In genomic region chr10:89337493-89337892, GRCh38 we compare ENCODE assay signal across 13 cellular contexts. TPM values are rescaled to one million over a fixed set of nuclear protein-coding genes. Genes with fewer than 3 reads are reported as not detected.
DNase-seq lines count a peak whose midpoint lies in the region; ATAC-seq and TF ChIP-seq lines count a peak whose summit lies in the region.
"Had no signal": no experiment of that assay in that cellular context is flagged by ENCODE, and none has a peak within 500 bp of the region (broad histone marks: within the 10 kb centered on the region; RNA-seq: fewer than 3 reads in every experiment).

No MANE protein-coding gene starts in this region.

- no peak overlapping the region for H4K8ac ChIP-seq in IMR-90 (ENCODE audit: low read depth in 2 of 2, low read length in 2 of 2)

- peak overlapping the region; percentile 15; the same call in 1 of the 2 replicates for H2AK5ac ChIP-seq in IMR-90 (ENCODE audit: low read depth, low read length)

- no peak overlapping the region for H3K27ac Mint-ChIP-seq in activated naive CD4-positive, alpha-beta T cell treated with anti-CD3 and anti-CD28 coated beads, Interleukin-2, amount 50 U/mL, for 72 hours

- no peak overlapping the region for H4K91ac ChIP-seq in IMR-90 (ENCODE audit: insufficient read depth, low read depth, low read length)

- peaks cover 6% of the 10 kb centered on the region for H3K36me3 ChIP-seq in IMR-90 (ENCODE audit: control insufficient read depth, insufficient read depth, low read length)
- no peaks in the 10 kb centered on the region for H3K36me3 ChIP-seq in body of pancreas (replicated peaks in 1 of 2; ENCODE audit: insufficient read depth in 1 of 2, low read depth in 2 of 2)

- no peak overlapping the region for H4K5ac ChIP-seq in IMR-90 (ENCODE audit: low read depth, low read length)

- dilution Hi-C loops in IMR-90 (cut with HindIII; ENCODE audit: low sequenced_read_pairs, unreplicated experiment): no loop called here

- no peak overlapping the region for H2AK9ac ChIP-seq in IMR-90 (replicated peaks; ENCODE audit: low read depth, low read length, poor library complexity)

- TF ChIP-seq CTCF in IMR-90 (conservative IDR thresholded peaks at IDR 0.05; ENCODE audit: low read depth, low read length): no peak
- no peak for TF ChIP-seq CTCF in body of pancreas (IDR thresholded peaks at IDR 0.05)

- POLR2A ChIA-PET in IMR-90 (lab: Charles Lee; ENCODE audit: unreplicated experiment): no interaction called here

- H3K9me3 Mint-ChIP-seq in activated naive CD4-positive, alpha-beta T cell treated with anti-CD3 and anti-CD28 coated beads, Interleukin-2, amount 50 U/mL, for 72 hours: no peaks in the 10 kb centered on the region

- no peak overlapping the region for H3K9ac ChIP-seq in IMR-90 (ENCODE audit: low read depth, low read length)

- H3K9me3 ChIP-seq in IMR-90 (ENCODE audit: control insufficient read depth, insufficient read depth, low read length) (no peaks in the 10 kb centered on the region), body of pancreas (no peaks in the 10 kb centered on the region)
- H3K9me3 ChIP-seq: gastroesophageal sphincter had no signal

- no peak overlapping the region for H3K56ac ChIP-seq in IMR-90 (ENCODE audit: extremely low read depth, insufficient read depth, low read length)

- no peaks in the 10 kb centered on the region for H3K27me3 ChIP-seq in IMR-90 (ENCODE audit: control insufficient read depth, insufficient read depth, low read length)
- H3K27me3 ChIP-seq in body of pancreas: no peaks in the 10 kb centered on the region
- H3K27me3 ChIP-seq: gastroesophageal sphincter had no signal

- no peak overlapping the region for H2BK15ac ChIP-seq in IMR-90 (ENCODE audit: low read depth, low read length)

- 0 out of 2 replicates have a peak overlapping the region, but pooled peaks have one; percentile 18 for H3K14ac ChIP-seq in IMR-90 (replicated peaks; ENCODE audit: low read depth, low read length)

- no peaks in the 10 kb centered on the region for H4K20me1 ChIP-seq in IMR-90 (ENCODE audit: insufficient read depth, low read length)

- H2AFZ ChIP-seq in IMR-90 (replicated peaks; ENCODE audit: low read length, poor library complexity): no peak overlapping the region

- no peak overlapping the region for H2BK5ac ChIP-seq in IMR-90 (ENCODE audit: low read depth, low read length, poor library complexity, severe bottlenecking)

- TF ChIP-seq POLR2A in IMR-90 (IDR thresholded peaks at IDR 0.05; ENCODE audit: low read depth, low read length) (no peak), body of pancreas (IDR thresholded peaks at IDR 0.05) (no peak)

- H3K4me3 ChIP-seq in IMR-90 (ENCODE audit: insufficient read depth, low read depth, low read length): no peak overlapping the region
- no peak overlapping the region for H3K4me3 ChIP-seq in body of pancreas
- H3K4me3 ChIP-seq: gastroesophageal sphincter had no signal

- CTCF ChIA-PET in IMR-90 (lab: Yijun Ruan, JAX): interaction anchor here (1.4 kb wide), 1 partner anchor 32 kb away, joined by 3 read pairs; no protein-coding TSS in a partner anchor

- no peak for TF ChIP-seq RAD21 in IMR-90 (IDR thresholded peaks at IDR 0.05; ENCODE audit: low read length)

- H3K4me1 ChIP-seq in IMR-90 (ENCODE audit: control insufficient read depth, insufficient read depth, low read length) (peaks cover 15% of the 10 kb centered on the region), body of pancreas (peaks cover 17% of the 10 kb centered on the region)

- H3K23ac ChIP-seq in IMR-90 (ENCODE audit: low read depth, low read length): no peak overlapping the region

- DNase-seq in DMS53 (lab: John Stamatoyannopoulos, UW): peak; percentile 82
- peak; percentile 73 for DNase-seq in IMR-90
- DNase-seq in activated naive CD4-positive, alpha-beta T cell treated with anti-CD3 and anti-CD28 coated beads, Interleukin-2, amount 50 U/mL, for 72 hours (ENCODE audit: low spot score in 2 of 2): no peak
- peak; percentile 29 to 83 for DNase-seq in lung microvascular endothelial cell (ENCODE audit: low read depth in 2 of 2)
- no peak for DNase-seq in NCI-H748 treated with DMSO at 0.1 percent for 48 hours (lab: John Stamatoyannopoulos, UW)
- DNase-seq in NCI-H1694 treated with DMSO at 0.1 percent for 48 hours (lab: John Stamatoyannopoulos, UW): no peak
- no peak for DNase-seq in body of pancreas
- DNase-seq: Karpas-422 had no signal

- peaks cover 10 to 11% of the 10 kb centered on the region in 2 donors for H3K36me3 Mint-ChIP-seq in activated naive CD4-positive, alpha-beta T cell treated with anti-CD3 and anti-CD28 coated beads, Interleukin-2, amount 50 U/mL, for 72 hours

- peaks cover 6% of the 10 kb centered on the region; the same call in 1 of the 2 replicates for H3K9me1 ChIP-seq in IMR-90 (ENCODE audit: insufficient read depth, low read length)

- ATAC-seq in IMR-90 (ENCODE audit: low read depth) (no peak), GM21825 (IDR thresholded peaks at IDR 0.05; ENCODE audit: unreplicated experiment) (no peak), body of pancreas (no peak)
- ATAC-seq in activated naive CD4-positive, alpha-beta T cell treated with anti-CD3 and anti-CD28 coated beads, Interleukin-2, amount 50 U/mL, for 72 hours: peak; percentile 50 to 56
- ATAC-seq: gastroesophageal sphincter, Panc1 had no signal

- no peak overlapping the region for H3K4me2 ChIP-seq in IMR-90 (ENCODE audit: low read depth, low read length)

- in situ Hi-C loops in IMR-90 (cut with MboI; ENCODE audit: low sequenced_read_pairs): no loop called here

- intact Hi-C loops in IMR-90 (cut with micrococcal nuclease) (no loop called here), body of pancreas (cut with DNase I) (no loop called here)

- no peak overlapping the region for H2BK20ac ChIP-seq in IMR-90 (ENCODE audit: low read depth, low read length)

- no peak overlapping the region for H2BK120ac ChIP-seq in IMR-90 (ENCODE audit: low read depth, low read length)

- peaks cover 9 to 18% of the 10 kb centered on the region in 2 experiments for H3K79me1 ChIP-seq in IMR-90 (ENCODE audit: low read depth in 1 of 2, low read length in 2 of 2)

- no peak overlapping the region for H3K27ac ChIP-seq in IMR-90 (ENCODE audit: insufficient read depth, low read length)
- no peak overlapping the region for H3K27ac ChIP-seq in body of pancreas
- H3K27ac ChIP-seq: gastroesophageal sphincter had no signal

- H3K18ac ChIP-seq in IMR-90 (ENCODE audit: low read depth, low read length): no peak overlapping the region

- H3K4ac ChIP-seq in IMR-90 (ENCODE audit: low read depth, low read length): no peak overlapping the region

- 100% methylated on average over 2 of the region's 6 CpGs; no CpG with 5 or more reads in 1 of the 2 experiments for WGBS in IMR-90 (ENCODE audit: extremely low coverage in 2 of 2, insufficient read length in 1 of 2), 2 experiments
- WGBS in body of pancreas, 2 donors: 87 to 91% methylated on average over 6 of the region's 6 CpGs

- BruUV-seq in IMR-90 (replicated peaks; lab: Mats Ljungman, UMichigan): no TSS peak

TF ChIP-seq in IMR-90, 13 proteins besides CTCF, POLR2A, EP300 and RAD21 (continues in another document):
- TF ChIP-seq, protein P1, sequence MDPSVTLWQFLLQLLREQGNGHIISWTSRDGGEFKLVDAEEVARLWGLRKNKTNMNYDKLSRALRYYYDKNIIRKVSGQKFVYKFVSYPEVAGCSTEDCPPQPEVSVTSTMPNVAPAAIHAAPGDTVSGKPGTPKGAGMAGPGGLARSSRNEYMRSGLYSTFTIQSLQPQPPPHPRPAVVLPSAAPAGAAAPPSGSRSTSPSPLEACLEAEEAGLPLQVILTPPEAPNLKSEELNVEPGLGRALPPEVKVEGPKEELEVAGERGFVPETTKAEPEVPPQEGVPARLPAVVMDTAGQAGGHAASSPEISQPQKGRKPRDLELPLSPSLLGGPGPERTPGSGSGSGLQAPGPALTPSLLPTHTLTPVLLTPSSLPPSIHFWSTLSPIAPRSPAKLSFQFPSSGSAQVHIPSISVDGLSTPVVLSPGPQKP (IDR thresholded peaks at IDR 0.05; ENCODE audit: borderline replicate concordance, low read depth, low read length): no peak
- TF ChIP-seq CHD1 (IDR thresholded peaks at IDR 0.05; ENCODE audit: low read depth, low read length): no peak

RNA-seq across cellular contexts. Expression of gene IFIT3, which starts 9.7 kb away (rescaled TPM):
- total RNA-seq in IMR-90 (2012; rRNA removed): 7.3 and 7.8 TPM in 2 replicates
- polyA plus RNA-seq in IMR-90 (2012; rRNA removed): 2.8 and 3.5 TPM in 2 replicates
- 0.93 and 1.2 TPM in 2 replicates for polyA plus RNA-seq in IMR-90 (2012; cell fraction: cytosol; rRNA removed)
- 0.14 and 0.79 TPM in 2 replicates for polyA plus RNA-seq in IMR-90 (2012; cell fraction: nucleus; rRNA removed; ENCODE audit: low replicate concordance)
- 10 to 100 TPM in 1 of 2 donors, 1 to 10 TPM in 1; 2.6 to 12.6 TPM for total RNA-seq in activated naive CD4-positive, alpha-beta T cell treated with anti-CD3 and anti-CD28 coated beads, Interleukin-2, amount 50 U/mL, for 72 hours
- total RNA-seq in lung microvascular endothelial cell: 5.7 and 8.1 TPM in 2 replicates
- 1 to 10 TPM; 2.3 to 3.9 TPM for total RNA-seq in body of pancreas

RNA-seq across cellular contexts. Expression of gene IFIT2, which starts 35.6 kb away (rescaled TPM):
- total RNA-seq in IMR-90 (2012; rRNA removed): 1.9 and 2.2 TPM in 2 replicates
- 0.67 and 1.1 TPM in 2 replicates for polyA plus RNA-seq in IMR-90 (2012; rRNA removed)
- polyA plus RNA-seq in IMR-90 (2012; cell fraction: cytosol; rRNA removed): 0.21 TPM in 2 replicates
- 0.05 and 0.63 TPM in 2 replicates for polyA plus RNA-seq in IMR-90 (2012; cell fraction: nucleus; rRNA removed; ENCODE audit: low replicate concordance)
- 10 to 100 TPM in 1 of 2 donors, 1 to 10 TPM in 1; 4.9 to 28.0 TPM for total RNA-seq in activated naive CD4-positive, alpha-beta T cell treated with anti-CD3 and anti-CD28 coated beads, Interleukin-2, amount 50 U/mL, for 72 hours
- 3.1 and 8.1 TPM in 2 replicates for total RNA-seq in lung microvascular endothelial cell
- 1 to 10 TPM in 1 of 2 donors, not detected in 1; 1.6 TPM for total RNA-seq in body of pancreas

RNA-seq across cellular contexts. Expression of gene IFIT1B, which starts 40.4 kb away (rescaled TPM):
- total RNA-seq in IMR-90 (2012; rRNA removed) (not detected in 2 replicates), lung microvascular endothelial cell (not detected in 2 replicates), body of pancreas (not detected)
- polyA plus RNA-seq in IMR-90 (2012; rRNA removed): not detected in 2 replicates
- polyA plus RNA-seq in IMR-90 (2012; cell fraction: cytosol; rRNA removed): not detected in 2 replicates
- polyA plus RNA-seq in IMR-90 (2012; cell fraction: nucleus; rRNA removed; ENCODE audit: low replicate concordance): not detected in 2 replicates
- total RNA-seq in activated naive CD4-positive, alpha-beta T cell treated with anti-CD3 and anti-CD28 coated beads, Interleukin-2, amount 50 U/mL, for 72 hours: not detected
- total RNA-seq: G401, gastroesophageal sphincter had no signal
- polyA plus RNA-seq: neural cell had no signal

RNA-seq across cellular contexts. Expression of gene IFIT1, which starts 54.9 kb away (rescaled TPM):
- 6.8 and 7.5 TPM in 2 replicates for total RNA-seq in IMR-90 (2012; rRNA removed)
- 4.5 and 6.1 TPM in 2 replicates for polyA plus RNA-seq in IMR-90 (2012; rRNA removed)
- polyA plus RNA-seq in IMR-90 (2012; cell fraction: cytosol; rRNA removed): 1.2 and 2.8 TPM in 2 replicates
- 0.23 and 3.1 TPM in 2 replicates for polyA plus RNA-seq in IMR-90 (2012; cell fraction: nucleus; rRNA removed; ENCODE audit: low replicate concordance)
- 1 to 10 TPM; 1.6 to 9.0 TPM for total RNA-seq in activated naive CD4-positive, alpha-beta T cell treated with anti-CD3 and anti-CD28 coated beads, Interleukin-2, amount 50 U/mL, for 72 hours
- 0.20 and 0.87 TPM in 2 replicates for total RNA-seq in lung microvascular endothelial cell
- 1 to 10 TPM; 1.3 to 7.0 TPM for total RNA-seq in body of pancreas
- polyA plus RNA-seq: neural cell had no signal

Comparison
In these comparisons a context has a peak if more than half of its experiments do, and no peak if none do; other contexts are left out.
1. DNase-seq: peak in DMS53 (single experiment), IMR-90 (single experiment) and lung microvascular endothelial cell (2 of 2); none in activated naive CD4-positive, alpha-beta T cell treated with anti-CD3 and anti-CD28 coated beads, Interleukin-2, amount 50 U/mL, for 72 hours (0 of 2), NCI-H748 treated with DMSO at 0.1 percent for 48 hours (single experiment), NCI-H1694 treated with DMSO at 0.1 percent for 48 hours (single experiment) and body of pancreas (0 of 4).
2. ATAC-seq: peak in activated naive CD4-positive, alpha-beta T cell treated with anti-CD3 and anti-CD28 coated beads, Interleukin-2, amount 50 U/mL, for 72 hours (2 of 2); none in IMR-90 (single experiment), GM21825 (single experiment) and body of pancreas (single experiment).